In the genomic region with DNA sequence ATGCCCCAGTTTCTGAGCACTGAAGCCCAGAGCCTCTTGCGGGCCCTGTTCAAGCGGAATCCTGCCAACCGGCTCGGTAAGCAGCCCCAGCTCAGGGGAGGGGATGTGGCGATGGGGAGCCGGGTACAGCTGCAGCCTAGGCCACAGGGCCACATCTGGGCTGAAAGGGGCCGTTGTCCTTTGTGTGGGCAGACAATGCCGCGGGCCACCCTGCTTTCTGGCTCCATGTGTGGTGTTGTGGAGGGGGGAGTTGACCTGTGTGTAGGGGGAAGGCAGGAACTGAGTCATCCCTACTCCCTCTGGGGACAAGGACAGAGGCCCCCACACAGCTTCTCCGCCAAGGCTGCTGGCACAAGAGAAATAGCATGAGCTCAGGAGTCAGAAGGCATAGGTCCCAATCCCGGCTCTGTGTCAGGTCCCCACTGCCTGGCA, we compare ENCODE assay signal across 14 cellular contexts. TPM values are rescaled to one million over a fixed set of nuclear protein-coding genes. Genes with fewer than 3 reads are reported as not detected.
A peak's percentile ranks its signal among the peaks of the same experiment; 100 is the strongest.
DNase-seq lines count a peak whose midpoint lies in the region; ATAC-seq and TF ChIP-seq lines count a peak whose summit lies in the region.
"Had no signal": no experiment of that assay in that cellular context is flagged by ENCODE, and none has a peak within 500 bp of the region (broad histone marks: within the 10 kb centered on the region; RNA-seq: fewer than 3 reads in every experiment).

No MANE protein-coding gene starts in this region.

- H3K27ac ChIP-seq in PC-3 (ENCODE audit: low read length), result peak overlapping the region; percentile 14
- H3K27ac ChIP-seq: heart left ventricle had no signal

- H3K9ac ChIP-seq in PC-3 (ENCODE audit: low read length), result peak overlapping the region; percentile 28; the same call in 1 of the 2 replicates

- no peaks in the 10 kb centered on the region for H3K9me3 Mint-ChIP-seq in effector memory CD8-positive, alpha-beta T cell
- no peaks in the 10 kb centered on the region for H3K9me3 Mint-ChIP-seq in activated T-helper 1 cell treated with anti-CD3 and anti-CD28 coated beads, Interleukin-12 subunit alpha, Interleukin-12 subunit beta, Interleukin-2, Interleukin-4 antibody, amounts not matched to agents 30 ng/mL and 10 ng/mL and 1 ng/mL, durations not matched to agents 14 hours and 24 hours and 36 hours
- H3K9me3 Mint-ChIP-seq: CD4-positive, CD25-positive, alpha-beta regulatory T cell had no signal

- no peaks in the 10 kb centered on the region for H3K9me3 ChIP-seq in PC-3 (ENCODE audit: low read length)
- H3K9me3 ChIP-seq: heart left ventricle had no signal

- BruUV-seq in PC-3 (replicated peaks; lab: Mats Ljungman, UMichigan), result no TSS peak

- H3F3A ChIP-seq in PC-3 (ENCODE audit: low read length, unreplicated experiment), result peaks cover 3% of the 10 kb centered on the region

- peaks cover 14% of the 10 kb centered on the region for H3K4me1 ChIP-seq in PC-3 (ENCODE audit: insufficient read depth, low read length)

- ATAC-seq in PC-3 (peak; percentile 28; the same call in 1 of the 2 replicates), GM18907 (IDR thresholded peaks at IDR 0.05; ENCODE audit: unreplicated experiment) (no peak)
- ATAC-seq in effector memory CD8-positive, alpha-beta T cell (replicated peaks), result no peak
- ATAC-seq: left ventricle myocardium superior had no signal

- peaks cover 9 to 30% of the 10 kb centered on the region in 2 donors for H3K4me1 Mint-ChIP-seq in effector memory CD8-positive, alpha-beta T cell (ENCODE audit: low read depth in 2 of 2)
- H3K4me1 Mint-ChIP-seq in activated T-helper 1 cell treated with anti-CD3 and anti-CD28 coated beads, Interleukin-12 subunit alpha, Interleukin-12 subunit beta, Interleukin-2, Interleukin-4 antibody, amounts not matched to agents 30 ng/mL and 10 ng/mL and 1 ng/mL, durations not matched to agents 14 hours and 24 hours and 36 hours (ENCODE audit: low read depth), result peaks cover 32% of the 10 kb centered on the region

- CTCF ChIA-PET in PC-3 (lab: Charles Lee), result no interaction called here

- H3K9me2 ChIP-seq in PC-3 (replicated peaks; ENCODE audit: low read length), result no peaks in the 10 kb centered on the region

- H3K27me3 Mint-ChIP-seq in effector memory CD8-positive, alpha-beta T cell, result no peaks in the 10 kb centered on the region
- H3K27me3 Mint-ChIP-seq in activated T-helper 1 cell treated with anti-CD3 and anti-CD28 coated beads, Interleukin-12 subunit alpha, Interleukin-12 subunit beta, Interleukin-2, Interleukin-4 antibody, amounts not matched to agents 30 ng/mL and 10 ng/mL and 1 ng/mL, durations not matched to agents 14 hours and 24 hours and 36 hours (ENCODE audit: insufficient read depth), result no peaks in the 10 kb centered on the region
- H3K27me3 Mint-ChIP-seq: CD4-positive, CD25-positive, alpha-beta regulatory T cell had no signal

- H3K27ac Mint-ChIP-seq in effector memory CD8-positive, alpha-beta T cell, result peak overlapping the region; percentile 31 to 73
- no peak overlapping the region for H3K27ac Mint-ChIP-seq in activated T-helper 1 cell treated with anti-CD3 and anti-CD28 coated beads, Interleukin-12 subunit alpha, Interleukin-12 subunit beta, Interleukin-2, Interleukin-4 antibody, amounts not matched to agents 30 ng/mL and 10 ng/mL and 1 ng/mL, durations not matched to agents 14 hours and 24 hours and 36 hours

- no peak for TF ChIP-seq CTCF in PC-3 (conservative IDR thresholded peaks at IDR 0.05; ENCODE audit: low read depth, low read length)

- peaks cover 31% of the 10 kb centered on the region for H3K36me3 ChIP-seq in PC-3 (ENCODE audit: low read depth, low read length)

- POLR2A ChIA-PET in PC-3 (lab: Charles Lee; ENCODE audit: unreplicated experiment), result no interaction called here

- H3K4me3 ChIP-seq in PC-3 (ENCODE audit: low read length), result no peak overlapping the region
- H3K4me3 ChIP-seq: heart left ventricle had no signal

- H3K4me3 Mint-ChIP-seq in effector memory CD8-positive, alpha-beta T cell, result no peak overlapping the region
- no peak overlapping the region for H3K4me3 Mint-ChIP-seq in activated T-helper 1 cell treated with anti-CD3 and anti-CD28 coated beads, Interleukin-12 subunit alpha, Interleukin-12 subunit beta, Interleukin-2, Interleukin-4 antibody, amounts not matched to agents 30 ng/mL and 10 ng/mL and 1 ng/mL, durations not matched to agents 14 hours and 24 hours and 36 hours
- H3K4me3 Mint-ChIP-seq: CD4-positive, CD25-positive, alpha-beta regulatory T cell had no signal

- no peaks in the 10 kb centered on the region for H4K20me1 ChIP-seq in PC-3 (ENCODE audit: low read length)

- H2AFZ ChIP-seq in PC-3 (ENCODE audit: low read length), result no peak overlapping the region

- H3K27me3 ChIP-seq in PC-3 (ENCODE audit: low read length), result no peaks in the 10 kb centered on the region
- H3K27me3 ChIP-seq: heart left ventricle had no signal

- peak; percentile 72 for DNase-seq in Daoy (ENCODE audit: low read depth)
- DNase-seq in PC-3, result peak; percentile 14
- no peak for DNase-seq in effector memory CD8-positive, alpha-beta T cell
- DNase-seq in occipital lobe (lab: John Stamatoyannopoulos, UW), result peak; percentile 91
- DNase-seq in activated T-helper 1 cell treated with anti-CD3 and anti-CD28 coated beads, Interleukin-12 subunit alpha, Interleukin-12 subunit beta, Interleukin-2, Interleukin-4 antibody, amounts not matched to agents 30 ng/mL and 10 ng/mL and 1 ng/mL, durations not matched to agents 14 hours and 24 hours and 36 hours (ENCODE audit: low spot score), result no peak
- no peak for DNase-seq in NCI-H1092 (lab: John Stamatoyannopoulos, UW)
- no peak for DNase-seq in NCI-H1417 (lab: John Stamatoyannopoulos, UW)
- DNase-seq: activated CD8-positive, alpha-beta memory T cell treated with anti-CD3 and anti-CD28 coated beads, Interleukin-2, amount 50 U/mL, for 4 hours; aorta; CD4-positive, CD25-positive, alpha-beta regulatory T cell; heart left ventricle; left ventricle myocardium superior; NCI-H2227 treated with DMSO at 0.1 percent for 48 hours had no signal

- intact Hi-C loops in PC-3 (cut with micrococcal nuclease), result no loop called here
- intact Hi-C loops in activated T-helper 1 cell treated with anti-CD3 and anti-CD28 coated beads, Interleukin-12 subunit alpha, Interleukin-12 subunit beta, Interleukin-2, Interleukin-4 antibody, amounts not matched to agents 30 ng/mL and 10 ng/mL and 1 ng/mL, durations not matched to agents 14 hours and 24 hours and 36 hours (cut with micrococcal nuclease), result no loop called here

- H3K4me2 ChIP-seq in PC-3 (ENCODE audit: low read length), result no peak overlapping the region

- H3K36me3 Mint-ChIP-seq in effector memory CD8-positive, alpha-beta T cell (ENCODE audit: insufficient read depth), result peaks cover 71% of the 10 kb centered on the region
- H3K36me3 Mint-ChIP-seq in activated T-helper 1 cell treated with anti-CD3 and anti-CD28 coated beads, Interleukin-12 subunit alpha, Interleukin-12 subunit beta, Interleukin-2, Interleukin-4 antibody, amounts not matched to agents 30 ng/mL and 10 ng/mL and 1 ng/mL, durations not matched to agents 14 hours and 24 hours and 36 hours (ENCODE audit: low read depth), result peaks cover 61% of the 10 kb centered on the region

- no peaks in the 10 kb centered on the region for H3K79me2 ChIP-seq in PC-3 (ENCODE audit: low read length)

RNA-seq across cellular contexts. Expression of a gene that starts 26.0 kb away (rescaled TPM):
- 30.4 and 35.7 TPM in 2 replicates for total RNA-seq in Daoy (2014; rRNA removed; shearing (Covaris generic))
- total RNA-seq in PC-3 (2014; rRNA removed), result 98.2 and 111 TPM in 2 replicates
- total RNA-seq in occipital lobe, result 4.2 TPM
- 324 and 331 TPM in 2 replicates for total RNA-seq in activated T-helper 1 cell treated with anti-CD3 and anti-CD28 coated beads, Interleukin-12 subunit alpha, Interleukin-12 subunit beta, Interleukin-2, Interleukin-4 antibody, amounts not matched to agents 30 ng/mL and 10 ng/mL and 1 ng/mL, durations not matched to agents 14 hours and 24 hours and 36 hours

Comparison
In these comparisons a context has a peak if more than half of its experiments do, and no peak if none do; other contexts are left out.
1. DNase-seq: peak in Daoy (single experiment), PC-3 (single experiment) and occipital lobe (single experiment); none in effector memory CD8-positive, alpha-beta T cell (0 of 3), activated T-helper 1 cell treated with anti-CD3 and anti-CD28 coated beads, Interleukin-12 subunit alpha, Interleukin-12 subunit beta, Interleukin-2, Interleukin-4 antibody, amounts not matched to agents 30 ng/mL and 10 ng/mL and 1 ng/mL, durations not matched to agents 14 hours and 24 hours and 36 hours (single experiment), NCI-H1092 (single experiment) and NCI-H1417 (0 of 3).